Comparison of ENCODE assay signal across 1 cellular context in genomic region chr12:111975161-111975931, GRCh38.
TF ChIP-seq lines count a peak whose summit lies in the region.

No MANE protein-coding gene starts in this region.

TF ChIP-seq in K562, 482 proteins besides CTCF, POLR2A, EP300 and RAD21 (continued from another document and continues in another):
- TF ChIP-seq CHD7 (IDR thresholded peaks at IDR 0.05; ENCODE audit: low read depth, low read length) (no peak), GABPA (tag; conservative IDR thresholded peaks at IDR 0.05; ENCODE audit: low read depth) (no peak), ZNF274 (IDR thresholded peaks at IDR 0.05; ENCODE audit: borderline replicate concordance, low read depth, low read length) (no peak), TCF3 (CRISPR knock-in tag; IDR thresholded peaks at IDR 0.05) (no peak), JUND (IDR thresholded peaks at IDR 0.05; ENCODE audit: borderline replicate concordance, low read depth, low read length) (peak; percentile 53; the same call in 1 of the 2 replicates), JUND (tag; IDR thresholded peaks at IDR 0.05; ENCODE audit: borderline replicate concordance, low read depth, low read length) (no peak; the same call in 2 of the 3 replicates), SIN3A (IDR thresholded peaks at IDR 0.05; ENCODE audit: borderline replicate concordance in 2 of 2, control insufficient read depth in 1 of 2, low read depth in 2 of 2, low read length in 2 of 2) (no peak), ELF1 (tag; IDR thresholded peaks at IDR 0.05) (no peak), HMBOX1 (IDR thresholded peaks at IDR 0.05) (peak; percentile 9; the same call in 1 of the 2 replicates), SMC3 (conservative IDR thresholded peaks at IDR 0.05; ENCODE audit: insufficient read depth, low read depth, low read length) (no peak), ZNF318 (IDR thresholded peaks at IDR 0.05; ENCODE audit: borderline replicate concordance in 1 of 2, low read depth in 1 of 2) (0 out of 4 replicates have a peak, but pooled peaks of 1 of the 2 experiments have one; percentile 58), AFF1 (IDR thresholded peaks at IDR 0.05; ENCODE audit: low read depth in 1 of 2, partially characterized antibody in 2 of 2) (peak in 1 of 2 experiments; percentile 18), NCOA2 (IDR thresholded peaks at IDR 0.05; ENCODE audit: partially characterized antibody in 2 of 2) (no peak), MED1 (CRISPR knock-in tag; IDR thresholded peaks at IDR 0.05; ENCODE audit: borderline replicate concordance) (no peak), E2F6 (IDR thresholded peaks at IDR 0.05; ENCODE audit: borderline replicate concordance in 1 of 2, extremely low read depth in 1 of 2, insufficient read depth in 1 of 2, insufficient read length in 1 of 2, low read depth in 1 of 2, low read length in 1 of 2, poor library complexity in 1 of 2, severe bottlenecking in 1 of 2) (peak in 1 of 2 experiments; percentile 19), KAT7 (CRISPR knock-in tag; IDR thresholded peaks at IDR 0.05; ENCODE audit: borderline replicate concordance) (peak; percentile 64; the same call in 1 of the 2 replicates), CEBPB (tag; IDR thresholded peaks at IDR 0.05) (peak; percentile 88)
